ENCODE assay signal across 1 cellular context in the genomic region with DNA sequence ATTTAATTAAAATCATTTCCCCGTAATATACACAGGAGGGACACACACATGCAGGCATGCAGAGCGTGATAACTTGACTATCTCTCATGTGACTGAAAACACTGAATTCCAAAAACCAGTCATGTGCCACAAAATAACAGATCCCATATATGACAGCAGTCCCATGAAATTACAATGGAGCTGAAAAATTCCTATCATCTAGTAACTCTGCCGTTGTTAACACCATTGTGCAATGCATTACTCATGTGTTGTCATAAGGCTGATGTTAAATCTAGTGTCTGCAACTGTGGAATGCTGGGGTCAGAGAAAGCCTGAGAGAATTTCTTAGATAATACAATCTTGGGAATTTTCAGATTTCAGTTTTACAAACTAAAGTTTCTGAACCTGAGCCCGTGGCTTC.
TF ChIP-seq lines count a peak whose summit lies in the region.

No MANE protein-coding gene starts in this region.

TF ChIP-seq in HepG2, 621 proteins besides CTCF, POLR2A, EP300 and RAD21 (continued from another document and continues in another):
- TF ChIP-seq, protein P1, sequence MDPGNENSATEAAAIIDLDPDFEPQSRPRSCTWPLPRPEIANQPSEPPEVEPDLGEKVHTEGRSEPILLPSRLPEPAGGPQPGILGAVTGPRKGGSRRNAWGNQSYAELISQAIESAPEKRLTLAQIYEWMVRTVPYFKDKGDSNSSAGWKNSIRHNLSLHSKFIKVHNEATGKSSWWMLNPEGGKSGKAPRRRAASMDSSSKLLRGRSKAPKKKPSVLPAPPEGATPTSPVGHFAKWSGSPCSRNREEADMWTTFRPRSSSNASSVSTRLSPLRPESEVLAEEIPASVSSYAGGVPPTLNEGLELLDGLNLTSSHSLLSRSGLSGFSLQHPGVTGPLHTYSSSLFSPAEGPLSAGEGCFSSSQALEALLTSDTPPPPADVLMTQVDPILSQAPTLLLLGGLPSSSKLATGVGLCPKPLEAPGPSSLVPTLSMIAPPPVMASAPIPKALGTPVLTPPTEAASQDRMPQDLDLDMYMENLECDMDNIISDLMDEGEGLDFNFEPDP (CRISPR knock-in tag; conservative IDR thresholded peaks at IDR 0.05), result no peak
- TF ChIP-seq ZNF468 (CRISPR knock-in tag; IDR thresholded peaks at IDR 0.05), result no peak
- no peak for TF ChIP-seq MYC (CRISPR knock-in tag; IDR thresholded peaks at IDR 0.05; ENCODE audit: borderline replicate concordance)
- peak; percentile 67; the same call in 1 of the 2 replicates for TF ChIP-seq ZNF335 (CRISPR knock-in tag; IDR thresholded peaks at IDR 0.05)
- TF ChIP-seq ZNF12 (CRISPR knock-in tag; IDR thresholded peaks at IDR 0.05), result no peak
- TF ChIP-seq, protein P2, sequence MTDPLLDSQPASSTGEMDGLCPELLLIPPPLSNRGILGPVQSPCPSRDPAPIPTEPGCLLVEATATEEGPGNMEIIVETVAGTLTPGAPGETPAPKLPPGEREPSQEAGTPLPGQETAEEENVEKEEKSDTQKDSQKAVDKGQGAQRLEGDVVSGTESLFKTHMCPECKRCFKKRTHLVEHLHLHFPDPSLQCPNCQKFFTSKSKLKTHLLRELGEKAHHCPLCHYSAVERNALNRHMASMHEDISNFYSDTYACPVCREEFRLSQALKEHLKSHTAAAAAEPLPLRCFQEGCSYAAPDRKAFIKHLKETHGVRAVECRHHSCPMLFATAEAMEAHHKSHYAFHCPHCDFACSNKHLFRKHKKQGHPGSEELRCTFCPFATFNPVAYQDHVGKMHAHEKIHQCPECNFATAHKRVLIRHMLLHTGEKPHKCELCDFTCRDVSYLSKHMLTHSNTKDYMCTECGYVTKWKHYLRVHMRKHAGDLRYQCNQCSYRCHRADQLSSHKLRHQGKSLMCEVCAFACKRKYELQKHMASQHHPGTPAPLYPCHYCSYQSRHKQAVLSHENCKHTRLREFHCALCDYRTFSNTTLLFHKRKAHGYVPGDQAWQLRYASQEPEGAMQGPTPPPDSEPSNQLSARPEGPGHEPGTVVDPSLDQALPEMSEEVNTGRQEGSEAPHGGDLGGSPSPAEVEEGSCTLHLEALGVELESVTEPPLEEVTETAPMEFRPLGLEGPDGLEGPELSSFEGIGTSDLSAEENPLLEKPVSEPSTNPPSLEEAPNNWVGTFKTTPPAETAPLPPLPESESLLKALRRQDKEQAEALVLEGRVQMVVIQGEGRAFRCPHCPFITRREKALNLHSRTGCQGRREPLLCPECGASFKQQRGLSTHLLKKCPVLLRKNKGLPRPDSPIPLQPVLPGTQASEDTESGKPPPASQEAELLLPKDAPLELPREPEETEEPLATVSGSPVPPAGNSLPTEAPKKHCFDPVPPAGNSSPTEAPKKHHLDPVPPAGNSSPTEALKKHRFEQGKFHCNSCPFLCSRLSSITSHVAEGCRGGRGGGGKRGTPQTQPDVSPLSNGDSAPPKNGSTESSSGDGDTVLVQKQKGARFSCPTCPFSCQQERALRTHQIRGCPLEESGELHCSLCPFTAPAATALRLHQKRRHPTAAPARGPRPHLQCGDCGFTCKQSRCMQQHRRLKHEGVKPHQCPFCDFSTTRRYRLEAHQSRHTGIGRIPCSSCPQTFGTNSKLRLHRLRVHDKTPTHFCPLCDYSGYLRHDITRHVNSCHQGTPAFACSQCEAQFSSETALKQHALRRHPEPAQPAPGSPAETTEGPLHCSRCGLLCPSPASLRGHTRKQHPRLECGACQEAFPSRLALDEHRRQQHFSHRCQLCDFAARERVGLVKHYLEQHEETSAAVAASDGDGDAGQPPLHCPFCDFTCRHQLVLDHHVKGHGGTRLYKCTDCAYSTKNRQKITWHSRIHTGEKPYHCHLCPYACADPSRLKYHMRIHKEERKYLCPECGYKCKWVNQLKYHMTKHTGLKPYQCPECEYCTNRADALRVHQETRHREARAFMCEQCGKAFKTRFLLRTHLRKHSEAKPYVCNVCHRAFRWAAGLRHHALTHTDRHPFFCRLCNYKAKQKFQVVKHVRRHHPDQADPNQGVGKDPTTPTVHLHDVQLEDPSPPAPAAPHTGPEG (CRISPR knock-in tag; IDR thresholded peaks at IDR 0.05), result no peak
- no peak for TF ChIP-seq ELF3 (CRISPR knock-in tag; IDR thresholded peaks at IDR 0.05)
- TF ChIP-seq GABPA (IDR thresholded peaks at IDR 0.05; ENCODE audit: low read depth, low read length), result no peak
- no peak for TF ChIP-seq GABPA (CRISPR knock-in tag; IDR thresholded peaks at IDR 0.05; ENCODE audit: low read depth)
- no peak for TF ChIP-seq ZNF530 (CRISPR knock-in tag; IDR thresholded peaks at IDR 0.05; ENCODE audit: low read depth)
- TF ChIP-seq ZNF678 (CRISPR knock-in tag; IDR thresholded peaks at IDR 0.05), result no peak
- no peak for TF ChIP-seq GZF1 (CRISPR knock-in tag; IDR thresholded peaks at IDR 0.05)
- TF ChIP-seq, protein P3, sequence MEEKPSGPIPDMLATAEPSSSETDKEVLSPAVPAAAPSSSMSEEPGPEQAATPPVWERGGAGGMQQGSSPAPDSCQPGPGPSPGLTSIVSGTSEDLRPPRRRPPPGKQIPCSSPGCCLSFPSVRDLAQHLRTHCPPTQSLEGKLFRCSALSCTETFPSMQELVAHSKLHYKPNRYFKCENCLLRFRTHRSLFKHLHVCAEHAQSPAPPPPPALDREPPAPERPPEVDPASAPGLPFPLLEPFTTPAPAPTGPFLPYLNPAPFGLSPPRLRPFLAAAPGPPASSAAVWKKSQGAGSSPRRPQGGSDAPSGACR (CRISPR knock-in tag; IDR thresholded peaks at IDR 0.05), result no peak
- TF ChIP-seq, protein P4, sequence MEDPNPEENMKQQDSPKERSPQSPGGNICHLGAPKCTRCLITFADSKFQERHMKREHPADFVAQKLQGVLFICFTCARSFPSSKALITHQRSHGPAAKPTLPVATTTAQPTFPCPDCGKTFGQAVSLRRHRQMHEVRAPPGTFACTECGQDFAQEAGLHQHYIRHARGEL (CRISPR knock-in tag; IDR thresholded peaks at IDR 0.05), result no peak
- TF ChIP-seq RFX5 (IDR thresholded peaks at IDR 0.05; ENCODE audit: low read depth, low read length), result peak; percentile 87
- no peak for TF ChIP-seq FOXA1 (IDR thresholded peaks at IDR 0.05)
- TF ChIP-seq FOXA1 (CRISPR knock-in tag; IDR thresholded peaks at IDR 0.05), result peak; percentile 49; the same call in 1 of the 2 replicates
- peak; percentile 57; the same call in 1 of the 2 replicates for TF ChIP-seq FOSL1 (CRISPR knock-in tag; IDR thresholded peaks at IDR 0.05; ENCODE audit: borderline replicate concordance)
- TF ChIP-seq, protein P5, sequence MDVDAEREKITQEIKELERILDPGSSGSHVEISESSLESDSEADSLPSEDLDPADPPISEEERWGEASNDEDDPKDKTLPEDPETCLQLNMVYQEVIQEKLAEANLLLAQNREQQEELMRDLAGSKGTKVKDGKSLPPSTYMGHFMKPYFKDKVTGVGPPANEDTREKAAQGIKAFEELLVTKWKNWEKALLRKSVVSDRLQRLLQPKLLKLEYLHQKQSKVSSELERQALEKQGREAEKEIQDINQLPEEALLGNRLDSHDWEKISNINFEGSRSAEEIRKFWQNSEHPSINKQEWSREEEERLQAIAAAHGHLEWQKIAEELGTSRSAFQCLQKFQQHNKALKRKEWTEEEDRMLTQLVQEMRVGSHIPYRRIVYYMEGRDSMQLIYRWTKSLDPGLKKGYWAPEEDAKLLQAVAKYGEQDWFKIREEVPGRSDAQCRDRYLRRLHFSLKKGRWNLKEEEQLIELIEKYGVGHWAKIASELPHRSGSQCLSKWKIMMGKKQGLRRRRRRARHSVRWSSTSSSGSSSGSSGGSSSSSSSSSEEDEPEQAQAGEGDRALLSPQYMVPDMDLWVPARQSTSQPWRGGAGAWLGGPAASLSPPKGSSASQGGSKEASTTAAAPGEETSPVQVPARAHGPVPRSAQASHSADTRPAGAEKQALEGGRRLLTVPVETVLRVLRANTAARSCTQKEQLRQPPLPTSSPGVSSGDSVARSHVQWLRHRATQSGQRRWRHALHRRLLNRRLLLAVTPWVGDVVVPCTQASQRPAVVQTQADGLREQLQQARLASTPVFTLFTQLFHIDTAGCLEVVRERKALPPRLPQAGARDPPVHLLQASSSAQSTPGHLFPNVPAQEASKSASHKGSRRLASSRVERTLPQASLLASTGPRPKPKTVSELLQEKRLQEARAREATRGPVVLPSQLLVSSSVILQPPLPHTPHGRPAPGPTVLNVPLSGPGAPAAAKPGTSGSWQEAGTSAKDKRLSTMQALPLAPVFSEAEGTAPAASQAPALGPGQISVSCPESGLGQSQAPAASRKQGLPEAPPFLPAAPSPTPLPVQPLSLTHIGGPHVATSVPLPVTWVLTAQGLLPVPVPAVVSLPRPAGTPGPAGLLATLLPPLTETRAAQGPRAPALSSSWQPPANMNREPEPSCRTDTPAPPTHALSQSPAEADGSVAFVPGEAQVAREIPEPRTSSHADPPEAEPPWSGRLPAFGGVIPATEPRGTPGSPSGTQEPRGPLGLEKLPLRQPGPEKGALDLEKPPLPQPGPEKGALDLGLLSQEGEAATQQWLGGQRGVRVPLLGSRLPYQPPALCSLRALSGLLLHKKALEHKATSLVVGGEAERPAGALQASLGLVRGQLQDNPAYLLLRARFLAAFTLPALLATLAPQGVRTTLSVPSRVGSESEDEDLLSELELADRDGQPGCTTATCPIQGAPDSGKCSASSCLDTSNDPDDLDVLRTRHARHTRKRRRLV (CRISPR knock-in tag; IDR thresholded peaks at IDR 0.05), result no peak
- no peak for TF ChIP-seq ZNF564 (CRISPR knock-in tag; IDR thresholded peaks at IDR 0.05)
- TF ChIP-seq ZNF672 (CRISPR knock-in tag; IDR thresholded peaks at IDR 0.05), result no peak
- TF ChIP-seq ZNF556 (CRISPR knock-in tag; IDR thresholded peaks at IDR 0.05; ENCODE audit: borderline replicate concordance), result no peak
- TF ChIP-seq ZC3H13 (CRISPR knock-in tag; IDR thresholded peaks at IDR 0.05), result no peak
- TF ChIP-seq, protein P6, sequence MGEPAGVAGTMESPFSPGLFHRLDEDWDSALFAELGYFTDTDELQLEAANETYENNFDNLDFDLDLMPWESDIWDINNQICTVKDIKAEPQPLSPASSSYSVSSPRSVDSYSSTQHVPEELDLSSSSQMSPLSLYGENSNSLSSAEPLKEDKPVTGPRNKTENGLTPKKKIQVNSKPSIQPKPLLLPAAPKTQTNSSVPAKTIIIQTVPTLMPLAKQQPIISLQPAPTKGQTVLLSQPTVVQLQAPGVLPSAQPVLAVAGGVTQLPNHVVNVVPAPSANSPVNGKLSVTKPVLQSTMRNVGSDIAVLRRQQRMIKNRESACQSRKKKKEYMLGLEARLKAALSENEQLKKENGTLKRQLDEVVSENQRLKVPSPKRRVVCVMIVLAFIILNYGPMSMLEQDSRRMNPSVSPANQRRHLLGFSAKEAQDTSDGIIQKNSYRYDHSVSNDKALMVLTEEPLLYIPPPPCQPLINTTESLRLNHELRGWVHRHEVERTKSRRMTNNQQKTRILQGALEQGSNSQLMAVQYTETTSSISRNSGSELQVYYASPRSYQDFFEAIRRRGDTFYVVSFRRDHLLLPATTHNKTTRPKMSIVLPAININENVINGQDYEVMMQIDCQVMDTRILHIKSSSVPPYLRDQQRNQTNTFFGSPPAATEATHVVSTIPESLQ (CRISPR knock-in tag; conservative IDR thresholded peaks at IDR 0.05), result no peak
- no peak for TF ChIP-seq DNMT1 (CRISPR knock-in tag; IDR thresholded peaks at IDR 0.05)
- no peak for TF ChIP-seq TBX3 (IDR thresholded peaks at IDR 0.05; ENCODE audit: borderline replicate concordance)
- no peak for TF ChIP-seq RXRB (CRISPR knock-in tag; IDR thresholded peaks at IDR 0.05; ENCODE audit: borderline replicate concordance)
- no peak for TF ChIP-seq MAFG (CRISPR knock-in tag; IDR thresholded peaks at IDR 0.05)
- TF ChIP-seq, protein P7, sequence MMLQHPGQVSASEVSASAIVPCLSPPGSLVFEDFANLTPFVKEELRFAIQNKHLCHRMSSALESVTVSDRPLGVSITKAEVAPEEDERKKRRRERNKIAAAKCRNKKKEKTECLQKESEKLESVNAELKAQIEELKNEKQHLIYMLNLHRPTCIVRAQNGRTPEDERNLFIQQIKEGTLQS (CRISPR knock-in tag; IDR thresholded peaks at IDR 0.05), result no peak
- TF ChIP-seq, protein P8, sequence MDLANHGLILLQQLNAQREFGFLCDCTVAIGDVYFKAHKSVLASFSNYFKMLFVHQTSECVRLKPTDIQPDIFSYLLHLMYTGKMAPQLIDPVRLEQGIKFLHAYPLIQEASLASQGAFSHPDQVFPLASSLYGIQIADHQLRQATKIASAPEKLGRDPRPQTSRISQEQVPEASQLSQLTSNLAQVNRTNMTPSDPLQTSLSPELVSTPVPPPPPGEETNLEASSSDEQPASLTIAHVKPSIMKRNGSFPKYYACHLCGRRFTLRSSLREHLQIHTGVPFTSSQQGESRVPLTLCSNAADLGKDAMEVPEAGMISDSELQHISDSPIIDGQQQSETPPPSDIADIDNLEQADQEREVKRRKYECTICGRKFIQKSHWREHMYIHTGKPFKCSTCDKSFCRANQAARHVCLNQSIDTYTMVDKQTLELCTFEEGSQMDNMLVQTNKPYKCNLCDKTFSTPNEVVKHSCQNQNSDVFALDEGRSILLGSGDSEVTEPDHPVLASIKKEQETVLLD (CRISPR knock-in tag; IDR thresholded peaks at IDR 0.05; ENCODE audit: low read depth), result no peak
- peak; percentile 99 for TF ChIP-seq CEBPB (IDR thresholded peaks at IDR 0.05; ENCODE audit: borderline replicate concordance, low read depth, low read length)
- TF ChIP-seq ZNF382 (CRISPR knock-in tag; IDR thresholded peaks at IDR 0.05; ENCODE audit: borderline replicate concordance), result no peak
- 0 out of 4 replicates have a peak, but pooled peaks of 1 of the 2 experiments have one; percentile 25 for TF ChIP-seq KLF16 (CRISPR knock-in tag; IDR thresholded peaks at IDR 0.05)
- TF ChIP-seq HCFC1 (IDR thresholded peaks at IDR 0.05; ENCODE audit: low read depth, low read length), result no peak
- no peak for TF ChIP-seq ZFAT (CRISPR knock-in tag; conservative IDR thresholded peaks at IDR 0.05)
- no peak for TF ChIP-seq TMF1 (CRISPR knock-in tag; IDR thresholded peaks at IDR 0.05; ENCODE audit: low read depth)
- no peak for TF ChIP-seq SOX6 (IDR thresholded peaks at IDR 0.05)
- TF ChIP-seq SOX6 (CRISPR knock-in tag; IDR thresholded peaks at IDR 0.05), result peak; percentile 83
- TF ChIP-seq SMAD3 (CRISPR knock-in tag; IDR thresholded peaks at IDR 0.05), result no peak
- TF ChIP-seq YEATS2 (CRISPR knock-in tag; IDR thresholded peaks at IDR 0.05; ENCODE audit: borderline replicate concordance), result peak; percentile 48; the same call in 1 of the 2 replicates
- TF ChIP-seq, protein P9, sequence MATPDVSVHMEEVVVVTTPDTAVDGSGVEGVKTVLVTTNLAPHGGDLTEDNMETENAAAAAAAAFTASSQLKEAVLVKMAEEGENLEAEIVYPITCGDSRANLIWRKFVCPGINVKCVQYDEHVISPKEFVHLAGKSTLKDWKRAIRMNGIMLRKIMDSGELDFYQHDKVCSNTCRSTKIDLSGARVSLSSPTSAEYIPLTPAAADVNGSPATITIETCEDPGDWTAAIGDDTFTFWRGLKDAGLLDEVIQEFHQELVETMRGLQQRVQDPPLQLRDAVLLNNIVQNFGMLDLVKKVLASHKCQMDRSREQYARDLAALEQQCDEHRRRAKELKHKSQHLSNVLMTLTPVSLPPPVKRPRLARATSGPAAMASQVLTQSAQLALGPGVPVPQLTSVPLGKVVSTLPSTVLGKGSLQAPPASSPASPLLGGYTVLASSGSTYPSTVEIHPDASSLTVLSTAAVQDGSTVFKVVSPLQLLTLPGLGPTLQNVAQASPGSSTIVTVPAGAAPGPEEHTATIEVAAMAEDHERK (CRISPR knock-in tag; IDR thresholded peaks at IDR 0.05; ENCODE audit: low read depth), result no peak
- TF ChIP-seq ELF1 (CRISPR knock-in tag; IDR thresholded peaks at IDR 0.05), result no peak
- TF ChIP-seq, protein P10, sequence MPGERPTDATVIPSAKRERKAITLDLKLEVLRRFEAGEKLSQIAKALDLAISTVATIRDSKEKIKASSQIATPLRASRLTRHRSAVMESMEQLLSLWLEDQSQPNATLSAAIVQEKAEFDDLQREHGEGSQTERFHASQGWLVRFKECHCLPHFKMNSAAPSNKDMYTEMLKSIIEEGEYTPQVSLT (CRISPR knock-in tag; IDR thresholded peaks at IDR 0.05; ENCODE audit: borderline replicate concordance, low read depth), result no peak
- TF ChIP-seq ERF (CRISPR knock-in tag; IDR thresholded peaks at IDR 0.05), result no peak
- TF ChIP-seq, protein P11, sequence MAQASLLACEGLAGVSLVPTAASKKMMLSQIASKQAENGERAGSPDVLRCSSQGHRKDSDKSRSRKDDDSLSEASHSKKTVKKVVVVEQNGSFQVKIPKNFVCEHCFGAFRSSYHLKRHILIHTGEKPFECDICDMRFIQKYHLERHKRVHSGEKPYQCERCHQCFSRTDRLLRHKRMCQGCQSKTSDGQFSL (CRISPR knock-in tag; IDR thresholded peaks at IDR 0.05), result no peak
